ENCODE assay signal across 23 cellular contexts in genomic region chr4:87977521-87978278, GRCh38. TPM values are rescaled to one million over a fixed set of nuclear protein-coding genes. Genes with fewer than 3 reads are reported as not detected.
A peak's percentile ranks its signal among the peaks of the same experiment; 100 is the strongest.
DNase-seq lines count a peak whose midpoint lies in the region; ATAC-seq, FAIRE-seq and TF ChIP-seq lines count a peak whose summit lies in the region.
"Had no signal": no experiment of that assay in that cellular context is flagged by ENCODE, and none has a peak within 500 bp of the region (broad histone marks: within the 10 kb centered on the region; RNA-seq: fewer than 3 reads in every experiment).

No MANE protein-coding gene starts in this region.

- peaks cover 22% of the 10 kb centered on the region for H3K4me1 Mint-ChIP-seq in astrocyte (ENCODE audit: low read depth, unreplicated experiment)
- H3K4me1 Mint-ChIP-seq in CD4-positive, alpha-beta memory T cell = peaks cover 6 to 11% (median 7%) of the 10 kb centered on the region in 4 donors

- peak overlapping the region; percentile 42 for H3K27ac Mint-ChIP-seq in astrocyte (ENCODE audit: unreplicated experiment)
- H3K27ac Mint-ChIP-seq in CD4-positive, alpha-beta memory T cell = no peak overlapping the region
- H3K27ac Mint-ChIP-seq: activated T-helper 17 cell treated with anti-CD3 and anti-CD28 coated beads, Interleukin-2, amount 50 U/mL, for 72 hours; dendritic cell treated with granulocyte-macrophage colony-stimulating factor and Interleukin-4, amounts not matched to agents 40 ng/mL and 50 ng/mL, for 4 days; memory B cell; natural killer cell had no signal

- no peak for FAIRE-seq in astrocyte (lab: Jason Lieb, UNC)
- FAIRE-seq: bronchial epithelial cell, endothelial cell of umbilical vein, H1, islet of Langerhans, small intestine had no signal

- H3K9ac ChIP-seq in astrocyte (ENCODE audit: low read length) = no peak overlapping the region

- intact Hi-C loops in CD4-positive, alpha-beta memory T cell (cut with micrococcal nuclease) = no loop called here

- H3K4me2 ChIP-seq in DOHH2 (ENCODE audit: low read length) (peak overlapping the region; percentile 30; the same call in 1 of the 2 replicates), astrocyte (ENCODE audit: low read length) (no peak overlapping the region)

- no peak overlapping the region for H2AFZ ChIP-seq in astrocyte (ENCODE audit: low read depth, low read length)

- peaks cover 13% of the 10 kb centered on the region; the same call in 1 of the 2 replicates for H3K27me3 ChIP-seq in DOHH2 (ENCODE audit: control insufficient read depth, low read length)
- no peaks in the 10 kb centered on the region for H3K27me3 ChIP-seq in astrocyte (ENCODE audit: insufficient read depth, low read length)
- H3K27me3 ChIP-seq in layer of hippocampus (ENCODE audit: control insufficient read depth, insufficient read depth, low read length) = no peaks in the 10 kb centered on the region
- peaks cover 3% of the 10 kb centered on the region for H3K27me3 ChIP-seq in CD4-positive, alpha-beta memory T cell (ENCODE audit: insufficient read depth, low read length)

- 0 out of 2 replicates have a peak overlapping the region, but pooled peaks have one; percentile 3 for H3K4me3 ChIP-seq in DOHH2 (ENCODE audit: low read length)
- no peak overlapping the region for H3K4me3 ChIP-seq in astrocyte (ENCODE audit: insufficient read depth, low read depth, low read length)
- no peak overlapping the region for H3K4me3 ChIP-seq in CD4-positive, alpha-beta memory T cell (ENCODE audit: low read length in 2 of 2)
- H3K4me3 ChIP-seq: psoas muscle had no signal

- CTCF ChIA-PET in CD4-positive, alpha-beta memory T cell (lab: Charles Lee; ENCODE audit: partially characterized antibody) = interaction anchor here (0.9 to 1.3 kb wide), 5 partner anchors 9 to 129 kb away, joined by 3 read pairs; no protein-coding TSS in a partner anchor

- H3K36me3 ChIP-seq in DOHH2 (ENCODE audit: control insufficient read depth, low read length) (no peaks in the 10 kb centered on the region), astrocyte (ENCODE audit: insufficient read depth, low read length) (no peaks in the 10 kb centered on the region)
- no peaks in the 10 kb centered on the region for H3K36me3 ChIP-seq in CD4-positive, alpha-beta memory T cell (ENCODE audit: insufficient read depth, low read length)

- no peaks in the 10 kb centered on the region for H3K27me3 Mint-ChIP-seq in astrocyte (ENCODE audit: low read depth, unreplicated experiment)
- H3K27me3 Mint-ChIP-seq in CD4-positive, alpha-beta memory T cell = peaks cover 20 to 25% of the 10 kb centered on the region in 2 donors

- peaks cover 28% of the 10 kb centered on the region for H3K4me1 ChIP-seq in DOHH2 (ENCODE audit: control insufficient read depth, low read length)
- H3K4me1 ChIP-seq in astrocyte (ENCODE audit: insufficient read depth, low read length) = peaks cover 25% of the 10 kb centered on the region
- peaks cover 7% of the 10 kb centered on the region for H3K4me1 ChIP-seq in CD4-positive, alpha-beta memory T cell (ENCODE audit: insufficient read depth, low read length)
- H3K4me1 ChIP-seq: psoas muscle had no signal

- no peaks in the 10 kb centered on the region for H3K79me2 ChIP-seq in DOHH2 (ENCODE audit: control insufficient read depth, low read length)
- no peaks in the 10 kb centered on the region for H3K79me2 ChIP-seq in astrocyte (ENCODE audit: insufficient read depth, low read length)

- no peak overlapping the region for H3K4me3 Mint-ChIP-seq in astrocyte (ENCODE audit: unreplicated experiment)
- no peak overlapping the region for H3K4me3 Mint-ChIP-seq in CD4-positive, alpha-beta memory T cell
- H3K4me3 Mint-ChIP-seq: activated T-helper 17 cell treated with anti-CD3 and anti-CD28 coated beads, Interleukin-2, amount 50 U/mL, for 72 hours; memory B cell; natural killer cell had no signal

- ATAC-seq in HG02571 (IDR thresholded peaks at IDR 0.05; ENCODE audit: unreplicated experiment) = no peak
- ATAC-seq: activated T-helper 17 cell treated with anti-CD3 and anti-CD28 coated beads, Interleukin-2, amount 50 U/mL, for 72 hours; natural killer cell; psoas muscle had no signal

- H3F3A ChIP-seq in DOHH2 (ENCODE audit: control insufficient read depth, insufficient read depth) = peaks cover 5% of the 10 kb centered on the region; the same call in 1 of the 2 replicates

- H3K9me2 ChIP-seq in DOHH2 (replicated peaks; ENCODE audit: control insufficient read depth, low read length) = no peaks in the 10 kb centered on the region

- H3K9me3 ChIP-seq in DOHH2 (ENCODE audit: control insufficient read depth, insufficient read depth, low read length) (no peaks in the 10 kb centered on the region), astrocyte (ENCODE audit: insufficient read depth, low read depth, low read length) (no peaks in the 10 kb centered on the region)
- no peaks in the 10 kb centered on the region for H3K9me3 ChIP-seq in CD4-positive, alpha-beta memory T cell (ENCODE audit: control insufficient read depth in 1 of 2, low read length in 2 of 2)
- H3K9me3 ChIP-seq: psoas muscle had no signal

- H3K36me3 Mint-ChIP-seq in astrocyte (ENCODE audit: low read depth, unreplicated experiment) = peaks cover 4% of the 10 kb centered on the region
- H3K36me3 Mint-ChIP-seq in CD4-positive, alpha-beta memory T cell = no peaks in the 10 kb centered on the region
- H3K36me3 Mint-ChIP-seq: memory B cell, natural killer cell had no signal

- H3K27ac ChIP-seq in DOHH2 (ENCODE audit: low read depth, low read length) (0 out of 2 replicates have a peak overlapping the region, but pooled peaks have one; percentile 7), astrocyte (ENCODE audit: low read depth, low read length) (no peak overlapping the region), layer of hippocampus (ENCODE audit: low read depth, low read length) (peak overlapping the region; percentile 77)
- H3K27ac ChIP-seq in CD4-positive, alpha-beta memory T cell (ENCODE audit: low read depth, low read length) = no peak overlapping the region
- H3K27ac ChIP-seq: psoas muscle had no signal

- DNase-seq in astrocyte (ENCODE audit: low read depth) (no peak), retina (peak; percentile 52), NCI-H510A treated with DMSO at 0.1 percent for 48 hours (lab: John Stamatoyannopoulos, UW) (no peak)
- DNase-seq in CD4-positive, alpha-beta memory T cell = no peak
- DNase-seq in activated CD4-positive, CD25-positive, alpha-beta regulatory T cell treated with anti-CD3 and anti-CD28 coated beads, Interleukin-2, amount 50 U/mL, for 72 hours = no peak
- DNase-seq: activated CD4-positive, alpha-beta T cell treated with anti-CD3 and anti-CD28 coated beads for 1 hour; Kasumi-1; natural killer cell; NCI-H2029 treated with DMSO at 0.1 percent for 48 hours; NCI-H510A; psoas muscle; small intestine; stimulated activated naive CD4-positive, alpha-beta T cell treated with Interleukin-2 at 50 U/mL for 16 hours had no signal

- H4K20me1 ChIP-seq in DOHH2 (ENCODE audit: control insufficient read depth, insufficient read depth, low read depth, low read length) = no peaks in the 10 kb centered on the region
- no peaks in the 10 kb centered on the region for H4K20me1 ChIP-seq in astrocyte (ENCODE audit: insufficient read depth, low read length)

- peaks cover 4% of the 10 kb centered on the region for H3K9me3 Mint-ChIP-seq in astrocyte (ENCODE audit: unreplicated experiment)
- H3K9me3 Mint-ChIP-seq in CD4-positive, alpha-beta memory T cell = no peaks in the 10 kb centered on the region
- H3K9me3 Mint-ChIP-seq: activated T-helper 17 cell treated with anti-CD3 and anti-CD28 coated beads, Interleukin-2, amount 50 U/mL, for 72 hours; dendritic cell treated with granulocyte-macrophage colony-stimulating factor and Interleukin-4, amounts not matched to agents 40 ng/mL and 50 ng/mL, for 4 days; memory B cell; natural killer cell had no signal

- POLR2A ChIA-PET in CD4-positive, alpha-beta memory T cell (lab: Charles Lee; ENCODE audit: partially characterized antibody) = no interaction called here

- TF ChIP-seq CTCF in DOHH2 (IDR thresholded peaks at IDR 0.05; ENCODE audit: low read depth, low read length, poor library complexity, severe bottlenecking) (no peak), astrocyte (IDR thresholded peaks at IDR 0.05; ENCODE audit: insufficient read depth, low read depth, low read length) (no peak)

RNA-seq across cellular contexts. Expression of gene SPP1, which starts 2.2 kb away (rescaled TPM):
- total RNA-seq in astrocyte = 153 and 217 TPM in 2 replicates
- 10 to 100 TPM; 15.5 to 19.9 TPM for total RNA-seq in CD4-positive, alpha-beta memory T cell
- polyA plus RNA-seq in CD4-positive, alpha-beta memory T cell = not detected
- total RNA-seq: bronchial epithelial cell, endothelial cell of umbilical vein, natural killer cell had no signal
- polyA plus RNA-seq: endothelial cell of umbilical vein had no signal

RNA-seq across cellular contexts. Expression of gene PKD2, which starts 29.7 kb away (rescaled TPM):
- 19.7 TPM in 2 replicates for total RNA-seq in astrocyte
- 1 to 10 TPM; 6.8 to 7.5 TPM for total RNA-seq in CD4-positive, alpha-beta memory T cell
- polyA plus RNA-seq in CD4-positive, alpha-beta memory T cell = 1 to 10 TPM in 1 of 2 donors, under 1 TPM in 1; 0.93 to 5.2 TPM

Comparison
In these comparisons a context has a peak if more than half of its experiments do, and no peak if none do; other contexts are left out.
1. H3K27ac ChIP-seq: peak in DOHH2 (single experiment) and layer of hippocampus (single experiment); none in astrocyte (single experiment) and CD4-positive, alpha-beta memory T cell (single experiment).